In genomic region chr1:244801246-244801645, GRCh38 we compare ENCODE assay signal across 2 cellular contexts.
TF ChIP-seq lines count a peak whose summit lies in the region.

No MANE protein-coding gene starts in this region.

TF ChIP-seq in IMR-90, 13 proteins besides CTCF, POLR2A, EP300 and RAD21:
- no peak for TF ChIP-seq FOS (IDR thresholded peaks at IDR 0.05; ENCODE audit: low read depth, low read length)
- no peak for TF ChIP-seq RFX5 (IDR thresholded peaks at IDR 0.05; ENCODE audit: low read depth, low read length)
- no peak for TF ChIP-seq MAZ (IDR thresholded peaks at IDR 0.05; ENCODE audit: borderline replicate concordance, low read depth, low read length)
- no peak for TF ChIP-seq BHLHE40 (IDR thresholded peaks at IDR 0.05; ENCODE audit: low read depth, low read length)
- TF ChIP-seq MXI1 (IDR thresholded peaks at IDR 0.05; ENCODE audit: borderline replicate concordance, low read depth, low read length): no peak
- TF ChIP-seq USF2 (IDR thresholded peaks at IDR 0.05; ENCODE audit: low read depth, low read length): no peak
- no peak for TF ChIP-seq NFE2L2 (IDR thresholded peaks at IDR 0.05; ENCODE audit: low read depth, low read length)
- TF ChIP-seq SMC3 (IDR thresholded peaks at IDR 0.05; ENCODE audit: low read depth, low read length): peak; percentile 37; the same call in 1 of the 2 replicates

TF ChIP-seq in GM12878, 131 proteins besides CTCF, POLR2A, EP300 and RAD21 (continues in another document):
- no peak for TF ChIP-seq ZBTB11 (CRISPR knock-in tag; IDR thresholded peaks at IDR 0.05)
- no peak for TF ChIP-seq ESRRA (IDR thresholded peaks at IDR 0.05; ENCODE audit: low read length)
- peak; percentile 82 for TF ChIP-seq TCF7 (IDR thresholded peaks at IDR 0.05; ENCODE audit: borderline replicate concordance)
- no peak for TF ChIP-seq ATF3 (IDR thresholded peaks at IDR 0.05; ENCODE audit: borderline replicate concordance, extremely low read depth, low read depth, low read length)
- TF ChIP-seq IRF4 (IDR thresholded peaks at IDR 0.05; ENCODE audit: low read depth, low read length): 0 out of 2 replicates have a peak, but pooled peaks have one; percentile 22
- no peak for TF ChIP-seq CUX1 (IDR thresholded peaks at IDR 0.05; ENCODE audit: insufficient replicate concordance, low read depth, low read length)
- no peak for TF ChIP-seq SIN3A (IDR thresholded peaks at IDR 0.05; ENCODE audit: low read depth, low read length)
- no peak for TF ChIP-seq CHD4 (IDR thresholded peaks at IDR 0.05)
- no peak for TF ChIP-seq EZH2 (IDR thresholded peaks at IDR 0.05; ENCODE audit: borderline replicate concordance, control insufficient read depth, low read depth, low read length)
- no peak for TF ChIP-seq TARDBP (IDR thresholded peaks at IDR 0.05; ENCODE audit: borderline replicate concordance)
- no peak for TF ChIP-seq CBFB (IDR thresholded peaks at IDR 0.05; ENCODE audit: low read depth)
- TF ChIP-seq CREB1 (IDR thresholded peaks at IDR 0.05; ENCODE audit: low read depth): 0 out of 2 replicates have a peak, but pooled peaks have one; percentile 19
- no peak for TF ChIP-seq MLLT1 (IDR thresholded peaks at IDR 0.05)
- TF ChIP-seq JUND (IDR thresholded peaks at IDR 0.05; ENCODE audit: low read depth, low read length): no peak
- no peak for TF ChIP-seq ZBTB40 (IDR thresholded peaks at IDR 0.05; ENCODE audit: borderline replicate concordance)
- no peak for TF ChIP-seq ZNF274 (IDR thresholded peaks at IDR 0.05; ENCODE audit: insufficient read depth, insufficient read length)
- no peak for TF ChIP-seq BCLAF1 (IDR thresholded peaks at IDR 0.05)
- TF ChIP-seq NFXL1 (IDR thresholded peaks at IDR 0.05; ENCODE audit: borderline replicate concordance): no peak
- 0 out of 2 replicates have a peak, but pooled peaks have one; percentile 18 for TF ChIP-seq MEF2A (IDR thresholded peaks at IDR 0.05; ENCODE audit: insufficient read depth, low read depth, low read length)
- TF ChIP-seq POLR2AphosphoS5 (IDR thresholded peaks at IDR 0.05; ENCODE audit: low read length): no peak
- TF ChIP-seq YY1 (IDR thresholded peaks at IDR 0.05; ENCODE audit: low read depth, low read length): peak; percentile 48; the same call in 1 of the 2 replicates
- no peak for TF ChIP-seq TCF12 (IDR thresholded peaks at IDR 0.05; ENCODE audit: low read depth, low read length)
- TF ChIP-seq CREM (IDR thresholded peaks at IDR 0.05; ENCODE audit: low read depth): no peak
- no peak for TF ChIP-seq MTA2 (IDR thresholded peaks at IDR 0.05; ENCODE audit: low read depth)
- 0 out of 2 replicates have a peak, but pooled peaks have one; percentile 38 for TF ChIP-seq FOXM1 (IDR thresholded peaks at IDR 0.05; ENCODE audit: low read depth, low read length)
- TF ChIP-seq KLF5 (IDR thresholded peaks at IDR 0.05; ENCODE audit: partially characterized antibody): no peak
- TF ChIP-seq PRDM15 (CRISPR knock-in tag; IDR thresholded peaks at IDR 0.05): no peak
